ENCODE assay signal across 17 cellular contexts in the genomic region with DNA sequence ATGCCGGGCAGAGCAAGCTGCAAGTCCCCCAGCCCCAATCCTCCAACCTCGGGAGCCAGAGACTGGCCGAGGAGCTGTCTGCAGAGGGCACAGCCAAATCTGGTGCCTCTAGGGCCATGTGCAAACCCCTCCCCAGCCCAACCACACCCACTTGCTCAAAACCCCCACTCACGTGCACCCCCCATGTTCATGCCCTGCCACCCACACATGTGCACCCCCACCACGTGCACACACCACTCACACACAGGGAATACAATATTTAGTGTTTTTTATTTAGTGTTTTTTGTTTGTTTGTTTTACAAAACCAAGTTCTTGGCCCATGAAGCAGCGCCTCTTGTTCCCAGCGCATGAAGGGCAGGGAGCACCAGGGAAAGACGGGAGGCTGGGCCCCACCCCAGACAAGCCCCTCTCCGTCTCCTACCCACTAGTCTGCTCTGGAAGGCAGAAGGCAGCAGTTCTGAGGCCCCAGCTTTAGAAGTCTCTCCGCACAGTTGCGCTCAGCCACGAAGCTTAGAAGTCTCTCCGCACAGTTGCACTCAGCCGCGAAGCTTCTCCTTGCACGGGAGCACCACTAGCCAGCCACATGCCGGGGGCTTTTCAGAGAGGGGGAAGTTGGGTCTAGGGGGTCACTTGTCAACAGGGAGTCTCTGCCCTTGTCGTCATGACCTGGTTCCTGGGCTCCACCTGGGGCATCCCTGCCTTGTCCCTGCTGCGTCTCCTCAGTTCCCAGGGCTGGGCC.
"Had no signal": no experiment of that assay in that cellular context is flagged by ENCODE, and none has a peak within 500 bp of the region (broad histone marks: within the 10 kb centered on the region; RNA-seq: fewer than 3 reads in every experiment).

No MANE protein-coding gene starts in this region.

- H3K4me3 ChIP-seq: ascending aorta, breast epithelium, gastrocnemius medialis, heart left ventricle, psoas muscle, sigmoid colon, spleen had no signal

- H3K4me1 ChIP-seq: ascending aorta, breast epithelium, gastrocnemius medialis, heart left ventricle, psoas muscle, sigmoid colon, spleen had no signal

- H3K4me3 Mint-ChIP-seq: activated CD4-positive, alpha-beta T cell treated with anti-CD3 and anti-CD28 coated beads, Interleukin-2, amount 10 ng/mL, durations not matched to agents 24 days and 14 days; activated naive CD4-positive, alpha-beta T cell treated with anti-CD3 and anti-CD28 coated beads for 36 hours; activated naive CD8-positive, alpha-beta T cell treated with anti-CD3 and anti-CD28 coated beads, Interleukin-2, amount 50 U/mL, for 24 hours; immature natural killer cell had no signal

- DNase-seq: activated CD4-positive, alpha-beta T cell treated with anti-CD3 and anti-CD28 coated beads, Interleukin-2, amount 10 ng/mL, durations not matched to agents 24 days and 14 days; activated CD4-positive, CD25-positive, alpha-beta regulatory T cell; activated naive CD4-positive, alpha-beta T cell treated with anti-CD3 and anti-CD28 coated beads for 36 hours; activated naive CD8-positive, alpha-beta T cell treated with anti-CD3 and anti-CD28 coated beads, Interleukin-2, amount 50 U/mL, for 24 hours; activated T-cell treated with anti-CD3 and anti-CD28 coated beads, Interleukin-2, amount 50 U/mL, for 1 hour; dermis blood vessel endothelial cell; erythroblast; gastrocnemius medialis; immature natural killer cell; occipital lobe; psoas muscle; sigmoid colon; spleen had no signal

- H3K9me3 Mint-ChIP-seq: activated CD4-positive, alpha-beta T cell treated with anti-CD3 and anti-CD28 coated beads, Interleukin-2, amount 10 ng/mL, durations not matched to agents 24 days and 14 days; activated naive CD8-positive, alpha-beta T cell treated with anti-CD3 and anti-CD28 coated beads, Interleukin-2, amount 50 U/mL, for 24 hours; activated T-helper 2 cell treated with anti-CD3 and anti-CD28 coated beads, Interferon-gamma antibody, Interleukin-2, Interleukin-4, amounts not matched to agents 10 μg/mL and 5 μg/mL and 100 μg/mL, durations not matched to agents 14 hours and 24 hours and 36 hours; immature natural killer cell had no signal

- H3K27me3 ChIP-seq: ascending aorta, breast epithelium, gastrocnemius medialis, sigmoid colon, spleen had no signal

- ATAC-seq: gastrocnemius medialis, heart left ventricle had no signal

- H3K9me3 ChIP-seq: ascending aorta, breast epithelium, gastrocnemius medialis, psoas muscle, sigmoid colon had no signal

- H3K27ac Mint-ChIP-seq: activated CD4-positive, alpha-beta T cell treated with anti-CD3 and anti-CD28 coated beads, Interleukin-2, amount 10 ng/mL, durations not matched to agents 24 days and 14 days; activated naive CD4-positive, alpha-beta T cell treated with anti-CD3 and anti-CD28 coated beads for 36 hours; activated naive CD8-positive, alpha-beta T cell treated with anti-CD3 and anti-CD28 coated beads, Interleukin-2, amount 50 U/mL, for 24 hours; activated T-helper 2 cell treated with anti-CD3 and anti-CD28 coated beads, Interferon-gamma antibody, Interleukin-2, Interleukin-4, amounts not matched to agents 10 μg/mL and 5 μg/mL and 100 μg/mL, durations not matched to agents 14 hours and 24 hours and 36 hours had no signal

- H3K36me3 ChIP-seq: ascending aorta, breast epithelium, gastrocnemius medialis, heart left ventricle, sigmoid colon, spleen had no signal

- H3K36me3 Mint-ChIP-seq: immature natural killer cell had no signal

- H3K4me1 Mint-ChIP-seq: activated CD4-positive, alpha-beta T cell treated with anti-CD3 and anti-CD28 coated beads, Interleukin-2, amount 10 ng/mL, durations not matched to agents 24 days and 14 days; activated naive CD8-positive, alpha-beta T cell treated with anti-CD3 and anti-CD28 coated beads, Interleukin-2, amount 50 U/mL, for 24 hours; immature natural killer cell had no signal

- H3K27ac ChIP-seq: ascending aorta, breast epithelium, gastrocnemius medialis, heart left ventricle, psoas muscle, sigmoid colon, spleen had no signal
